ENCODE assay signal across 8 cellular contexts in genomic region chr9:132943677-132944293, GRCh38. TPM values are rescaled to one million over a fixed set of nuclear protein-coding genes. Genes with fewer than 3 reads are reported as not detected.
DNase-seq lines count a peak whose midpoint lies in the region; ATAC-seq, FAIRE-seq and TF ChIP-seq lines count a peak whose summit lies in the region.

No MANE protein-coding gene starts in this region.

- no peaks in the 10 kb centered on the region for H3K36me3 ChIP-seq in neuron (ENCODE audit: insufficient read depth, low read length)

- TF ChIP-seq POLR2A in GM12891 (IDR thresholded peaks at IDR 0.05; ENCODE audit: low read depth, low read length) (no peak), Raji (IDR thresholded peaks at IDR 0.05; ENCODE audit: insufficient read depth, low read depth, low read length) (0 out of 2 replicates have a peak, but pooled peaks have one; percentile 11)

- H2AFZ ChIP-seq in neuron (ENCODE audit: low read depth, low read length): peak overlapping the region; percentile 82

- no peak for TF ChIP-seq CTCF in epithelial cell of esophagus (IDR thresholded peaks at IDR 0.05; ENCODE audit: insufficient read depth, low read depth, low read length, missing control alignments)

- FAIRE-seq in GM12891 (lab: Jason Lieb, UNC): peak; percentile 20

- peaks cover 28% of the 10 kb centered on the region for H3K4me1 ChIP-seq in neuron (ENCODE audit: insufficient read depth, low read length)

- ATAC-seq in HG02571 (IDR thresholded peaks at IDR 0.05; ENCODE audit: unreplicated experiment): peak; percentile 5
- no peak for ATAC-seq in HG03108 (IDR thresholded peaks at IDR 0.05; ENCODE audit: unreplicated experiment)
- no peak for ATAC-seq in GM18873 (IDR thresholded peaks at IDR 0.05; ENCODE audit: low FRiP score, unreplicated experiment)

- H3K4me3 ChIP-seq in epithelial cell of esophagus (ENCODE audit: low read length) (peak overlapping the region; percentile 96), neuron (ENCODE audit: low read length) (peak overlapping the region; percentile 91)

- DNase-seq in GM12891 (ENCODE audit: insufficient read length, low spot score): no peak
- DNase-seq in epithelial cell of esophagus (ENCODE audit: low read depth): peak; percentile 11
- DNase-seq in ecto neural progenitor cell (ENCODE audit: low spot score): no peak

- H3K9me3 ChIP-seq in neuron (ENCODE audit: low read length): no peaks in the 10 kb centered on the region

- no peaks in the 10 kb centered on the region for H3K27me3 ChIP-seq in neuron (ENCODE audit: insufficient read depth, low read length)

TF ChIP-seq in GM12891, 5 proteins besides CTCF, POLR2A, EP300 and RAD21:
- TF ChIP-seq TAF1 (IDR thresholded peaks at IDR 0.05; ENCODE audit: low read depth, low read length): no peak
- TF ChIP-seq POLR2AphosphoS5 (IDR thresholded peaks at IDR 0.05; ENCODE audit: low read depth, low read length): no peak
- TF ChIP-seq PAX5 (IDR thresholded peaks at IDR 0.05; ENCODE audit: insufficient read depth, low read length, severe bottlenecking): no peak
- TF ChIP-seq POU2F2 (IDR thresholded peaks at IDR 0.05; ENCODE audit: low read depth, low read length): no peak
- 0 out of 2 replicates have a peak, but pooled peaks have one; percentile 21 for TF ChIP-seq SPI1 (IDR thresholded peaks at IDR 0.05; ENCODE audit: low read depth, low read length)

RNA-seq across cellular contexts. Expression of gene TSC1, which starts 0.6 kb away (rescaled TPM):
- 12.5 TPM for polyA plus RNA-seq in GM12891 (2012; ENCODE audit: low read depth, missing spikeins)

RNA-seq across cellular contexts. Expression of gene GFI1B, which starts 34.7 kb away (rescaled TPM):
- polyA plus RNA-seq in GM12891 (2012; ENCODE audit: low read depth, missing spikeins): not detected
